Comparison of ENCODE assay signal across 19 cellular contexts in the genomic region with DNA sequence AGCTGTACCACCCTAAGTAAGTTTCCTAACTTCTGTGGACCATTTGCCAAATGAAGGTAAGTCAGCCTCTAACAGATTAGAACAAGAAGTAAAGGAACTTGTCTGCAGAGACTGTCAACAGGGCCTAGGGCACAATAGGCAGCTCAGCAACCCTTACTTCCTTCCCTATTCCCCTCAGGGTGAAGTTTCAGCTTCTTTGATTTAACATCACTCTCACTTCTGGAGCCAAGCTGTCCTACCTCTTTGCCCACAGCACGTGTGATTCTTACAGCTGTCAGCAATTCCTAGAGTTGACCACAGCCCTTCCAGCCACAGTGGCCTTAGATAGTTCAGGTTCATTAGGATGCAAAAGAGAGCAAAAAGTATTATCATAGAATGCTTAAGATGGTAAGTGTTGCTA. TPM values are rescaled to one million over a fixed set of nuclear protein-coding genes. Genes with fewer than 3 reads are reported as not detected.
DNase-seq lines count a peak whose midpoint lies in the region; FAIRE-seq and TF ChIP-seq lines count a peak whose summit lies in the region.
"Had no signal": no experiment of that assay in that cellular context is flagged by ENCODE, and none has a peak within 500 bp of the region (broad histone marks: within the 10 kb centered on the region; RNA-seq: fewer than 3 reads in every experiment).

No MANE protein-coding gene starts in this region.

- no peak for TF ChIP-seq POLR2A in Peyer's patch (IDR thresholded peaks at IDR 0.05)
- no peak for TF ChIP-seq POLR2A in tibial nerve (IDR thresholded peaks at IDR 0.05)

- no peaks in the 10 kb centered on the region for H4K20me1 ChIP-seq in keratinocyte (ENCODE audit: control insufficient read depth, extremely low read depth, insufficient read depth, low read length)

- TF ChIP-seq CTCF in Peyer's patch (IDR thresholded peaks at IDR 0.05) (no peak), keratinocyte (optimal IDR thresholded peaks at IDR 0.05 in 1 of 3, IDR thresholded peaks at IDR 0.05 in 1 of 3, conservative IDR thresholded peaks at IDR 0.05 in 1 of 3; ENCODE audit: extremely low read depth in 1 of 3, insufficient read depth in 2 of 3, low read length in 3 of 3) (no peak), tibial nerve (IDR thresholded peaks at IDR 0.05) (no peak)

- H3K36me3 ChIP-seq in Peyer's patch (no peaks in the 10 kb centered on the region), keratinocyte (ENCODE audit: control insufficient read depth in 2 of 2, extremely low read depth in 1 of 2, insufficient read depth in 2 of 2, low read length in 2 of 2) (no peaks in the 10 kb centered on the region), tibial nerve (no peaks in the 10 kb centered on the region)
- H3K36me3 ChIP-seq: colonic mucosa, esophagus squamous epithelium, sigmoid colon had no signal

- no peaks in the 10 kb centered on the region for H3K9me1 ChIP-seq in keratinocyte (ENCODE audit: control insufficient read depth, extremely low read depth, insufficient read depth, low read length)

- H3K27me3 ChIP-seq in Peyer's patch (no peaks in the 10 kb centered on the region), keratinocyte (ENCODE audit: control insufficient read depth, extremely low read depth, insufficient read depth, low read length) (no peaks in the 10 kb centered on the region), tibial nerve (no peaks in the 10 kb centered on the region)
- H3K27me3 ChIP-seq: colonic mucosa, esophagus squamous epithelium, sigmoid colon had no signal

- H3K79me2 ChIP-seq in keratinocyte (ENCODE audit: control insufficient read depth, insufficient read depth, low read length), result no peaks in the 10 kb centered on the region

- peak; percentile 63 for FAIRE-seq in keratinocyte (lab: Jason Lieb, UNC)

- H3K4me2 ChIP-seq in keratinocyte (ENCODE audit: control insufficient read depth, extremely low read depth, insufficient read depth, low read depth, low read length), result no peak overlapping the region

- H3K27ac ChIP-seq in Peyer's patch, result no peak overlapping the region
- H3K27ac ChIP-seq in keratinocyte (ENCODE audit: control insufficient read depth, insufficient read depth, low read length), result no peak overlapping the region
- no peak overlapping the region for H3K27ac ChIP-seq in tibial nerve
- H3K27ac ChIP-seq: colonic mucosa, esophagus squamous epithelium, sigmoid colon had no signal

- dilution Hi-C loops in keratinocyte (cut with MboI; ENCODE audit: extremely low pct_ligation_motif_present, low sequenced_read_pairs), result no loop called here

- no peak for TF ChIP-seq EP300 in tibial nerve (IDR thresholded peaks at IDR 0.05)

- in situ Hi-C loops in KBM-7 (cut with MboI; ENCODE audit: low pct_unique_long_range_greater_than_20kb, low sequenced_read_pairs), result loop anchor here (25.0 kb wide), 1 partner anchor 472 kb away; a partner anchor contains a TSS

- 39 to 59% methylated on average over 1 of the region's 1 CpG for WGBS in tibial nerve, 2 donors

- H3K4me3 ChIP-seq in Peyer's patch (no peak overlapping the region), keratinocyte (ENCODE audit: control insufficient read depth in 2 of 3, extremely low read depth in 1 of 3, insufficient read depth in 2 of 3, low read depth in 1 of 3, low read length in 3 of 3) (no peak overlapping the region), tibial nerve (no peak overlapping the region)
- H3K4me3 ChIP-seq: colonic mucosa, esophagus squamous epithelium, sigmoid colon had no signal

- no peak overlapping the region for H2AFZ ChIP-seq in keratinocyte (ENCODE audit: control insufficient read depth, low read length)

- DNase-seq in AML-193 (lab: John Stamatoyannopoulos, UW) (peak; percentile 49 to 65), KBM-7 (peak; percentile 43), Peyer's patch (peak in 2 of 3 donors; percentile 26 to 50), keratinocyte (ENCODE audit: low read depth, low spot score) (no peak), tibial nerve (ENCODE audit: low spot score in 2 of 2) (no peak), iPS-NIHi7 (ENCODE audit: extremely low spot score) (no peak), NCI-H128 (lab: John Stamatoyannopoulos, UW; ENCODE audit: unreplicated experiment) (no peak)
- no peak for DNase-seq in effector CD4-positive, alpha-beta T cell
- DNase-seq: ACHN; activated CD8-positive, alpha-beta T cell treated with anti-CD3 and anti-CD28 coated beads for 36 hours; activated effector memory CD4-positive, alpha-beta T cell treated with Interleukin-2 at 50 U/mL for 16 hours; colonic mucosa; esophagus squamous epithelium; GOT3; NCI-H1417 treated with DMSO at 0.1 percent for 48 hours; NCI-H446 treated with DMSO at 0.1 percent for 48 hours; sigmoid colon; stimulated activated naive CD8-positive, alpha-beta T cell treated with anti-CD3 and anti-CD28 coated beads, Interleukin-15, Interleukin-2, amounts not matched to agents 100 U/mL and 50 U/mL, for 24 hours; T1000 had no signal

- H3K9me3 ChIP-seq in Peyer's patch (no peaks in the 10 kb centered on the region), keratinocyte (ENCODE audit: control insufficient read depth, low read depth, low read length) (no peaks in the 10 kb centered on the region), tibial nerve (no peaks in the 10 kb centered on the region)
- H3K9me3 ChIP-seq: colonic mucosa, esophagus squamous epithelium, sigmoid colon had no signal

- H3K4me1 ChIP-seq in Peyer's patch (no peaks in the 10 kb centered on the region), keratinocyte (ENCODE audit: control insufficient read depth, extremely low read depth, insufficient read depth, low read length) (peaks cover 2% of the 10 kb centered on the region), tibial nerve (peaks cover 0 to 10% (median 0%) of the 10 kb centered on the region in 4 donors)
- H3K4me1 ChIP-seq: colonic mucosa, sigmoid colon had no signal

- H3K9ac ChIP-seq in keratinocyte (ENCODE audit: control insufficient read depth, extremely low read depth, insufficient read depth, low read length), result no peak overlapping the region

RNA-seq across cellular contexts. Expression of a gene that starts 7.6 kb away (rescaled TPM):
- total RNA-seq in Peyer's patch (100 to 1,000 TPM in 1 of 4 donors, 10 to 100 TPM in 3; 56.6 to 131 (median 70.8) TPM), tibial nerve (10 to 100 TPM; 41.2 to 57.3 (median 50.0) TPM)
- 44.6 to 48.1 TPM (median 47.9 TPM) in 3 replicates for polyA plus RNA-seq in keratinocyte
- polyA plus RNA-seq in keratinocyte (2011; ENCODE audit: low read depth), result 47.8 TPM
- polyA plus RNA-seq in keratinocyte (2011; cell fraction: cytosol; rRNA removed), result 26.6 and 41.1 TPM in 2 replicates
- 118 TPM in 2 replicates for polyA plus RNA-seq in keratinocyte (2011; cell fraction: nucleus; rRNA removed)
- polyA plus RNA-seq in keratinocyte (2012; ENCODE audit: low replicate concordance), result 27.5 and 37.0 TPM in 2 replicates
- polyA minus RNA-seq in keratinocyte, result 35.6 to 76.7 TPM (median 52.2 TPM) in 3 replicates
- 20.1 TPM for polyA minus RNA-seq in keratinocyte (2011; cell fraction: cytosol; rRNA and poly(A)+ RNA removed)
- 51.1 and 112 TPM in 2 replicates for polyA minus RNA-seq in keratinocyte (2011; cell fraction: nucleus; rRNA and poly(A)+ RNA removed)

Comparison
In these comparisons a context has a peak if more than half of its experiments do, and no peak if none do; other contexts are left out.
1. DNase-seq: peak in AML-193 (2 of 2), KBM-7 (single experiment) and Peyer's patch (2 of 3); none in keratinocyte (single experiment), tibial nerve (0 of 2), iPS-NIHi7 (single experiment), NCI-H128 (single experiment) and effector CD4-positive, alpha-beta T cell (single experiment).